ENCODE assay signal across 10 cellular contexts in the genomic region with DNA sequence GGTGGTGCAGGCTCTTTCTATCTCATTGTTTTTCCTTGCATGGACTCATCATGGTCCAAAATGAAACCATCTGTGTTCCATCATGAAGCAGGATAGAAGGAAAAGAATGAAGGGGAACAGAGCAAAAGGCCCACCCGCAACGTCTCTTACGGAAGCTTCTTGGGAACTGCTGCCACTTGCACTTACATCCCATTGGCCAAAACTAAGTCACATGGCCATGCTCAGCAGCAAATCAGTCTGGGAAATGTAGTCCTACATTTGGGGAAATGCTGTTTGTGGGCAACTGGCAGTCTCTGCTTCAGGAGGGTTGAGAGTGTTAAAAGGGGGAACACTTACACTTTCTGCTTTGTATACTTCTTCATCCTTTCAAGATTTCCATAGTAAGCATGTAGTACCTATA.
DNase-seq lines count a peak whose midpoint lies in the region; ATAC-seq and TF ChIP-seq lines count a peak whose summit lies in the region.
"Had no signal": no experiment of that assay in that cellular context is flagged by ENCODE, and none has a peak within 500 bp of the region (broad histone marks: within the 10 kb centered on the region; RNA-seq: fewer than 3 reads in every experiment).

No MANE protein-coding gene starts in this region.

- DNase-seq in Right ventricle myocardium superior (no peak), right atrium auricular region (ENCODE audit: low spot score) (no peak), HL-60 (ENCODE audit: low read depth in 1 of 2, low spot score in 1 of 2) (peak; percentile 64 to 86), amniotic epithelial cell (ENCODE audit: low read depth) (peak; percentile 2), testis (peak; percentile 54), GM03348 (ENCODE audit: low spot score) (no peak)
- DNase-seq: NCI-H69; stimulated activated CD8-positive, alpha-beta memory T cell treated with anti-CD3 and anti-CD28 coated beads, Interleukin-4, amount 100 ng/mL, for 48 hours had no signal

- intact Hi-C loops in Right ventricle myocardium superior (cut with DNase I): no loop called here
- intact Hi-C loops in testis (cut with DNase I; ENCODE audit: low total_unique reads): no loop called here

- TF ChIP-seq POLR2A in testis (IDR thresholded peaks at IDR 0.05): no peak

- ATAC-seq in Right ventricle myocardium superior (ENCODE audit: poor library complexity): peak; percentile 63
- no peak for ATAC-seq in HG03045 (IDR thresholded peaks at IDR 0.05; ENCODE audit: unreplicated experiment)
- ATAC-seq in GM19397 (IDR thresholded peaks at IDR 0.05; ENCODE audit: unreplicated experiment): no peak

- H3K4me3 ChIP-seq in right atrium auricular region (no peak overlapping the region), HL-60 (replicated peaks; ENCODE audit: insufficient read depth, low read length) (peak overlapping the region; percentile 21), testis (no peak overlapping the region)

- H3K27me3 ChIP-seq in right atrium auricular region: no peaks in the 10 kb centered on the region
- no peaks in the 10 kb centered on the region for H3K27me3 ChIP-seq in HL-60 (ENCODE audit: insufficient read depth, poor library complexity, severe bottlenecking)
- no peaks in the 10 kb centered on the region for H3K27me3 ChIP-seq in testis

- H3K36me3 ChIP-seq in right atrium auricular region: no peaks in the 10 kb centered on the region
- no peaks in the 10 kb centered on the region for H3K36me3 ChIP-seq in testis (ENCODE audit: low read depth, missing control alignments)

- TF ChIP-seq CTCF in right atrium auricular region (IDR thresholded peaks at IDR 0.05): no peak
- TF ChIP-seq CTCF in HL-60 (IDR thresholded peaks at IDR 0.05; ENCODE audit: insufficient read depth, low read length): no peak
- TF ChIP-seq CTCF in testis (IDR thresholded peaks at IDR 0.05): no peak

- H3K9me3 ChIP-seq in right atrium auricular region: no peaks in the 10 kb centered on the region
- H3K9me3 ChIP-seq in testis: no peaks in the 10 kb centered on the region

- no peak overlapping the region for H3K27ac ChIP-seq in right atrium auricular region
- H3K27ac ChIP-seq in HL-60 (replicated peaks): peak overlapping the region; percentile 35
- no peak overlapping the region for H3K27ac ChIP-seq in testis

- H3K4me1 ChIP-seq in right atrium auricular region (no peaks in the 10 kb centered on the region), testis (peaks cover 12% of the 10 kb centered on the region)

- 22 to 49% methylated on average over 3 of the region's 3 CpGs for WGBS in testis, 2 donors

Comparison
In these comparisons a context has a peak if more than half of its experiments do, and no peak if none do; other contexts are left out.
1. DNase-seq: peak in HL-60 (2 of 2), amniotic epithelial cell (single experiment) and testis (single experiment); none in Right ventricle myocardium superior (single experiment), right atrium auricular region (single experiment) and GM03348 (single experiment).